16 cellular contexts compared by ENCODE assay signal in genomic region chr15:89679221-89679620, GRCh38. TPM values are rescaled to one million over a fixed set of nuclear protein-coding genes. Genes with fewer than 3 reads are reported as not detected.
DNase-seq lines count a peak whose midpoint lies in the region; ATAC-seq and TF ChIP-seq lines count a peak whose summit lies in the region.
"Had no signal": no experiment of that assay in that cellular context is flagged by ENCODE, and none has a peak within 500 bp of the region (broad histone marks: within the 10 kb centered on the region; RNA-seq: fewer than 3 reads in every experiment).

TSS of gene PLIN1 (minus strand) at chr15:89679367. CDS start at chr15:89677489, 1,878 bp downstream.

- H3K27me3 ChIP-seq in adipocyte (replicated peaks; ENCODE audit: control insufficient read depth, insufficient read depth, low read length) (no peaks in the 10 kb centered on the region), right atrium auricular region (no peaks in the 10 kb centered on the region), osteoblast (ENCODE audit: insufficient read depth, low read length) (no peaks in the 10 kb centered on the region), thyroid gland (no peaks in the 10 kb centered on the region), H9 (ENCODE audit: insufficient read depth, low read length) (no peaks in the 10 kb centered on the region)

- H3K14ac ChIP-seq in H9 (ENCODE audit: insufficient read depth, low read length): no peak within 1 kb of the TSS

- H3K36me3 Mint-ChIP-seq in H9 (ENCODE audit: insufficient read depth in 1 of 3, low read depth in 3 of 3): no peaks in the 10 kb centered on the region

- H3K56ac ChIP-seq in H9 (ENCODE audit: insufficient read length, low read depth, low read length): no peak within 1 kb of the TSS

- H3K79me2 ChIP-seq in osteoblast (ENCODE audit: insufficient read depth, low read length) (no peaks in the 10 kb centered on the region), H9 (ENCODE audit: insufficient read depth, low read length) (no peaks in the 10 kb centered on the region)

- ATAC-seq in GM18870 (IDR thresholded peaks at IDR 0.05; ENCODE audit: unreplicated experiment): no peak
- ATAC-seq: activated CD8-positive, alpha-beta T cell treated with anti-CD3 and anti-CD28 coated beads for 36 hours; activated T-helper 17 cell treated with anti-CD3 and anti-CD28 coated beads, Interleukin-2, amount 50 U/mL, for 72 hours; SK-N-SH treated with all-trans-retinoic acid at 6 μM for 48 hours had no signal

- H3T11ph ChIP-seq in H9 (ENCODE audit: low read length): no peak within 1 kb of the TSS

- H4K20me1 ChIP-seq in osteoblast (ENCODE audit: insufficient read depth, low read length) (no peaks in the 10 kb centered on the region), H9 (ENCODE audit: control insufficient read depth, insufficient read depth, insufficient read length) (no peaks in the 10 kb centered on the region)

- H4K91ac ChIP-seq in H9 (ENCODE audit: insufficient read length, low read depth, low read length): no peak within 1 kb of the TSS

- H2BK12ac ChIP-seq in H9 (ENCODE audit: insufficient read length, low read depth, low read length): no peak within 1 kb of the TSS

- peaks cover 15% of the 10 kb centered on the region for H3K27me3 Mint-ChIP-seq in H9 (ENCODE audit: low read depth)
- H3K27me3 Mint-ChIP-seq: activated CD8-positive, alpha-beta T cell treated with anti-CD3 and anti-CD28 coated beads for 36 hours; activated T-helper 17 cell treated with anti-CD3 and anti-CD28 coated beads, Interleukin-2, amount 50 U/mL, for 72 hours had no signal

- no peak within 1 kb of the TSS for H4K8ac ChIP-seq in H9 (replicated peaks; ENCODE audit: insufficient read length, low read depth, low read length)

- H3K9me3 Mint-ChIP-seq in H9: no peaks in the 10 kb centered on the region
- H3K9me3 Mint-ChIP-seq: activated CD8-positive, alpha-beta T cell treated with anti-CD3 and anti-CD28 coated beads for 36 hours; activated T-helper 17 cell treated with anti-CD3 and anti-CD28 coated beads, Interleukin-2, amount 50 U/mL, for 72 hours had no signal

- no peak for TF ChIP-seq CTCF in right atrium auricular region (IDR thresholded peaks at IDR 0.05)
- no peak for TF ChIP-seq CTCF in osteoblast (IDR thresholded peaks at IDR 0.05; ENCODE audit: extremely low read depth, low read depth, low read length)
- no peak for TF ChIP-seq CTCF in thyroid gland (IDR thresholded peaks at IDR 0.05)
- no peak for TF ChIP-seq CTCF in H9 (conservative IDR thresholded peaks at IDR 0.05)

- H3K79me1 ChIP-seq in H9 (ENCODE audit: insufficient read depth, low read depth, low read length, poor library complexity, severe bottlenecking): no peaks in the 10 kb centered on the region

- H3K4ac ChIP-seq in H9 (ENCODE audit: low read depth, low read length): no peak within 1 kb of the TSS

- peaks cover 50% of the 10 kb centered on the region for H3K4me1 ChIP-seq in adipocyte (ENCODE audit: control insufficient read depth, insufficient read depth, low read length)
- H3K4me1 ChIP-seq in right atrium auricular region: peaks cover 2 to 15% of the 10 kb centered on the region in 2 donors
- peaks cover 20% of the 10 kb centered on the region for H3K4me1 ChIP-seq in osteoblast (ENCODE audit: insufficient read depth, low read length)
- H3K4me1 ChIP-seq in thyroid gland: peaks cover 23 to 33% of the 10 kb centered on the region in 2 donors
- no peaks in the 10 kb centered on the region for H3K4me1 ChIP-seq in H9 (ENCODE audit: insufficient read depth, low read length)

- H2AK5ac ChIP-seq in H9 (ENCODE audit: insufficient read length, low read length): no peak within 1 kb of the TSS

- peak within 1 kb of the TSS; percentile 59 for H3K4me2 ChIP-seq in osteoblast (ENCODE audit: insufficient read depth, low read length)
- H3K4me2 ChIP-seq in H9 (ENCODE audit: insufficient read depth, insufficient read length, low read length): no peak within 1 kb of the TSS

- H3K36me3 ChIP-seq in adipocyte (ENCODE audit: control insufficient read depth, insufficient read depth, low read length, severe bottlenecking) (peaks cover 40% of the 10 kb centered on the region), right atrium auricular region (no peaks in the 10 kb centered on the region), osteoblast (ENCODE audit: insufficient read depth, low read length) (no peaks in the 10 kb centered on the region), thyroid gland (no peaks in the 10 kb centered on the region)

- H3K27ac ChIP-seq in right atrium auricular region (peak within 1 kb of the TSS; percentile 66 to 88), osteoblast (ENCODE audit: low read depth, low read length) (peak within 1 kb of the TSS; percentile 43), thyroid gland (peak within 1 kb of the TSS in 2 of 3 donors; percentile 59 to 86), H9 (ENCODE audit: insufficient read length, low read depth, low read length) (no peak within 1 kb of the TSS)

- H3K27ac Mint-ChIP-seq in H9: no peak within 1 kb of the TSS
- H3K27ac Mint-ChIP-seq: activated CD8-positive, alpha-beta T cell treated with anti-CD3 and anti-CD28 coated beads for 36 hours; activated T-helper 17 cell treated with anti-CD3 and anti-CD28 coated beads, Interleukin-2, amount 50 U/mL, for 72 hours had no signal

- 96 to 97% methylated on average over 2 of the region's 2 CpGs for WGBS in thyroid gland, 2 donors
- WGBS in H9 (ENCODE audit: extremely low coverage, insufficient read length, low lambda C conversion rate): no CpG with 5 or more reads among the region's 2 CpGs

- no peak within 1 kb of the TSS for H2BK20ac ChIP-seq in H9 (ENCODE audit: low read depth, low read length, poor library complexity, severe bottlenecking)

- H3K9ac ChIP-seq in adipocyte (ENCODE audit: low read length): peak within 1 kb of the TSS; percentile 91
- no peak within 1 kb of the TSS for H3K9ac ChIP-seq in H9 (ENCODE audit: extremely low read depth, insufficient read length, low read length)

- no peaks in the 10 kb centered on the region for H3K23me2 ChIP-seq in H9 (ENCODE audit: insufficient read length, low read depth, low read length, poor library complexity, severe bottlenecking)

- H3K4me1 Mint-ChIP-seq in H9: no peaks in the 10 kb centered on the region
- H3K4me1 Mint-ChIP-seq: activated T-helper 17 cell treated with anti-CD3 and anti-CD28 coated beads, Interleukin-2, amount 50 U/mL, for 72 hours had no signal

- DNase-seq in adipocyte (ENCODE audit: low read depth): no peak
- DNase-seq in right atrium auricular region (ENCODE audit: low spot score): no peak
- DNase-seq in osteoblast (ENCODE audit: insufficient read length, low spot score, missing footprints): no peak
- peak; percentile 19 to 31 for DNase-seq in thyroid gland
- DNase-seq in stimulated activated CD4-positive, alpha-beta T cell treated with anti-CD3 and anti-CD28 coated beads, Interleukin-12 subunit alpha, Interleukin-12 subunit beta, amount 100 ng/mL, for 4 hours: no peak
- DNase-seq in H9: no peak
- DNase-seq: activated CD8-positive, alpha-beta T cell treated with anti-CD3 and anti-CD28 coated beads for 36 hours; aorta; dermis blood vessel endothelial cell; NCI-H1694 treated with DMSO at 0.1 percent for 48 hours; occipital lobe; trophoblast cell had no signal

- H4K5ac ChIP-seq in H9 (ENCODE audit: insufficient read length, low read depth, low read length): no peak within 1 kb of the TSS

- no peak within 1 kb of the TSS for H2BK15ac ChIP-seq in H9 (ENCODE audit: low read depth, low read length)

- TF ChIP-seq POLR2A in thyroid gland (IDR thresholded peaks at IDR 0.05): no peak

- H3K23ac ChIP-seq in H9 (ENCODE audit: insufficient read length, low read depth, low read length): no peak within 1 kb of the TSS

- no peak within 1 kb of the TSS for H3K4me3 Mint-ChIP-seq in H9
- H3K4me3 Mint-ChIP-seq: activated CD8-positive, alpha-beta T cell treated with anti-CD3 and anti-CD28 coated beads for 36 hours; activated T-helper 17 cell treated with anti-CD3 and anti-CD28 coated beads, Interleukin-2, amount 50 U/mL, for 72 hours had no signal

- H2BK120ac ChIP-seq in H9 (ENCODE audit: low read depth, low read length, poor library complexity, severe bottlenecking): no peak within 1 kb of the TSS

- H2AFZ ChIP-seq in osteoblast (ENCODE audit: low read length): peak within 1 kb of the TSS; percentile 9
- no peak within 1 kb of the TSS for H2AFZ ChIP-seq in H9 (ENCODE audit: low read length)

- H3K18ac ChIP-seq in H9 (ENCODE audit: insufficient read length, low read depth, low read length): no peak within 1 kb of the TSS

- H3K9me3 ChIP-seq in adipocyte (ENCODE audit: control insufficient read depth, low read length) (no peaks in the 10 kb centered on the region), right atrium auricular region (no peaks in the 10 kb centered on the region), osteoblast (ENCODE audit: low read depth, low read length) (no peaks in the 10 kb centered on the region), thyroid gland (no peaks in the 10 kb centered on the region), H9 (ENCODE audit: control insufficient read depth, low read depth, low read length) (no peaks in the 10 kb centered on the region)

- H2BK5ac ChIP-seq in H9 (ENCODE audit: insufficient read length, low read length): no peak within 1 kb of the TSS

- intact Hi-C loops in thyroid gland (cut with DNase I): no loop called here

- peak within 1 kb of the TSS; percentile 82 for H3K4me3 ChIP-seq in adipocyte (ENCODE audit: low read length)
- H3K4me3 ChIP-seq in right atrium auricular region: no peak within 1 kb of the TSS
- H3K4me3 ChIP-seq in osteoblast (ENCODE audit: insufficient read depth, low read length): peak within 1 kb of the TSS; percentile 1
- no peak within 1 kb of the TSS for H3K4me3 ChIP-seq in thyroid gland (replicated peaks in 1 of 3)

RNA-seq across cellular contexts. Expression of gene PLIN1, which starts in this region (rescaled TPM):
- total RNA-seq in right atrium auricular region (10 to 100 TPM in 1 of 2 donors, 1 to 10 TPM in 1; 3.6 to 22.6 TPM), osteoblast (under 0.01 TPM in 1 of 2 replicates, not detected in the other), thyroid gland (1 to 10 TPM; 3.3 to 9.9 (median 6.0) TPM), H9 (2021) (0.09 TPM in 1 of 2 replicates, not detected in the other)
- total RNA-seq: HT1080 had no signal

Comparison
In these comparisons a context has a peak if more than half of its experiments do, and no peak if none do; other contexts are left out.
1. DNase-seq: peak in thyroid gland (2 of 2); none in adipocyte (single experiment), right atrium auricular region (single experiment), osteoblast (single experiment), stimulated activated CD4-positive, alpha-beta T cell treated with anti-CD3 and anti-CD28 coated beads, Interleukin-12 subunit alpha, Interleukin-12 subunit beta, amount 100 ng/mL, for 4 hours (single experiment) and H9 (single experiment).
2. H3K4me3 ChIP-seq: peak in adipocyte (single experiment) and osteoblast (single experiment); none in right atrium auricular region (0 of 2) and thyroid gland (0 of 3).